In genomic region chr2:217045725-217046475, GRCh38 we compare ENCODE assay signal across 2 cellular contexts.
A peak's percentile ranks its signal among the peaks of the same experiment; 100 is the strongest.
TF ChIP-seq lines count a peak whose summit lies in the region.

No MANE protein-coding gene starts in this region.

TF ChIP-seq in A549, 52 proteins besides CTCF, POLR2A, EP300 and RAD21:
- peak; percentile 33; the same call in 1 of the 2 replicates for TF ChIP-seq USF2 (IDR thresholded peaks at IDR 0.05)
- TF ChIP-seq ELK1 (IDR thresholded peaks at IDR 0.05; ENCODE audit: low read depth, low read length) = no peak

TF ChIP-seq in H1, 55 proteins besides CTCF, POLR2A, EP300 and RAD21:
- TF ChIP-seq HDAC2 (IDR thresholded peaks at IDR 0.05; ENCODE audit: borderline replicate concordance in 1 of 2, low read depth in 2 of 2, low read length in 2 of 2) (no peak), TEAD4 (IDR thresholded peaks at IDR 0.05; ENCODE audit: low read depth, low read length) (no peak), USF2 (IDR thresholded peaks at IDR 0.05; ENCODE audit: low read length) (no peak)
